In genomic region chr12:108515916-108516315, GRCh38 we compare ENCODE assay signal across 8 cellular contexts. TPM values are rescaled to one million over a fixed set of nuclear protein-coding genes. Genes with fewer than 3 reads are reported as not detected.
DNase-seq lines count a peak whose midpoint lies in the region; ATAC-seq, FAIRE-seq and TF ChIP-seq lines count a peak whose summit lies in the region.

No MANE protein-coding gene starts in this region.

- TF ChIP-seq CTCF in CD14-positive monocyte (IDR thresholded peaks at IDR 0.05), result no peak
- no peak for TF ChIP-seq CTCF in bronchial epithelial cell (IDR thresholded peaks at IDR 0.05; ENCODE audit: insufficient read depth, low read length, severe bottlenecking)

- H3K9me3 Mint-ChIP-seq in CD14-positive monocyte, result peaks cover 0 to 2% (median 0%) of the 10 kb centered on the region in 7 donors
- H3K9me3 Mint-ChIP-seq in naive thymus-derived CD8-positive, alpha-beta T cell, result no peaks in the 10 kb centered on the region

- H3K36me3 ChIP-seq in KOPT-K1 (ENCODE audit: insufficient read depth, low read length), result peaks cover 41% of the 10 kb centered on the region
- H3K36me3 ChIP-seq in bronchial epithelial cell (ENCODE audit: control insufficient read depth, insufficient read depth, low read length), result peaks cover 14% of the 10 kb centered on the region

- peak overlapping the region; percentile 89 to 93 for H3K4me3 Mint-ChIP-seq in CD14-positive monocyte
- peak overlapping the region; percentile 89 to 98 (median 96) for H3K4me3 Mint-ChIP-seq in naive thymus-derived CD8-positive, alpha-beta T cell

- no peak for DNase-seq in CD14-positive monocyte (ENCODE audit: low spot score)
- no peak for DNase-seq in bronchial epithelial cell (ENCODE audit: low read depth)
- DNase-seq in naive thymus-derived CD8-positive, alpha-beta T cell, result no peak
- no peak for DNase-seq in pons (ENCODE audit: low spot score)

- no peak for FAIRE-seq in bronchial epithelial cell (lab: Jason Lieb, UNC)

- H3K4me3 ChIP-seq in bronchial epithelial cell (ENCODE audit: low read depth, low read length), result peak overlapping the region; percentile 76

- no peak for ATAC-seq in naive thymus-derived CD8-positive, alpha-beta T cell
- ATAC-seq in GM21723 (IDR thresholded peaks at IDR 0.05; ENCODE audit: unreplicated experiment) (no peak), GM18861 (IDR thresholded peaks at IDR 0.05; ENCODE audit: unreplicated experiment) (no peak), HG03342 (IDR thresholded peaks at IDR 0.05; ENCODE audit: unreplicated experiment) (no peak)

- POLR2A ChIA-PET in naive thymus-derived CD8-positive, alpha-beta T cell (lab: Charles Lee), result interaction anchor here (1.2 kb wide), 2 partner anchors 10 to 47 kb away, joined by 3 read pairs; partner anchors contain the start of gene ISCU

- peaks cover 4 to 14% (median 11%) of the 10 kb centered on the region in 3 donors for H3K27me3 Mint-ChIP-seq in CD14-positive monocyte (ENCODE audit: low read depth in 3 of 3)
- no peaks in the 10 kb centered on the region for H3K27me3 Mint-ChIP-seq in naive thymus-derived CD8-positive, alpha-beta T cell

- intact Hi-C loops in CD14-positive monocyte (cut with micrococcal nuclease), result loop anchor here (5.0 to 10.0 kb wide), 3 partner anchors 46 to 841 kb away; partner anchors contain the start of genes ALKBH2 (in 2 of the 2), UNG (in 2 of the 2), ISCU (in 1 of the 2) and SART3 (in 1 of the 2)

- H3K9me3 ChIP-seq in KOPT-K1 (ENCODE audit: insufficient read depth, low read length, poor library complexity, severe bottlenecking), result no peaks in the 10 kb centered on the region

- peak overlapping the region in 6 of 7 donors; percentile 88 to 96 (median 94) for H3K27ac Mint-ChIP-seq in CD14-positive monocyte
- peak overlapping the region; percentile 72 to 97 (median 95) for H3K27ac Mint-ChIP-seq in naive thymus-derived CD8-positive, alpha-beta T cell

- peaks cover 24% of the 10 kb centered on the region for H3K4me1 Mint-ChIP-seq in CD14-positive monocyte
- H3K4me1 Mint-ChIP-seq in naive thymus-derived CD8-positive, alpha-beta T cell, result peaks cover 9 to 43% (median 33%) of the 10 kb centered on the region in 4 donors

- peak overlapping the region; percentile 63 for H3K27ac ChIP-seq in KOPT-K1 (ENCODE audit: low read depth, low read length, poor library complexity, severe bottlenecking)

- H3K27me3 ChIP-seq in bronchial epithelial cell (ENCODE audit: control insufficient read depth, insufficient read depth, low read length), result no peaks in the 10 kb centered on the region

- H3K36me3 Mint-ChIP-seq in CD14-positive monocyte, result peaks cover 32 to 40% of the 10 kb centered on the region in 2 donors
- H3K36me3 Mint-ChIP-seq in naive thymus-derived CD8-positive, alpha-beta T cell, result peaks cover 0 to 30% (median 4%) of the 10 kb centered on the region in 3 donors

RNA-seq across cellular contexts. Expression of gene FICD, which starts 0.8 kb away (rescaled TPM):
- polyA plus RNA-seq in CD14-positive monocyte, result 1 to 10 TPM; 1.6 to 1.9 TPM
- total RNA-seq in bronchial epithelial cell, result 11.6 and 15.5 TPM in 2 replicates
- total RNA-seq in naive thymus-derived CD8-positive, alpha-beta T cell, result 1 to 10 TPM; 4.6 to 5.6 TPM
- 1 to 10 TPM; 1.2 to 1.8 (median 1.4) TPM for polyA plus RNA-seq in naive thymus-derived CD8-positive, alpha-beta T cell

RNA-seq across cellular contexts. Expression of gene SART3, which starts 45.1 kb away (rescaled TPM):
- polyA plus RNA-seq in CD14-positive monocyte, result 10 to 100 TPM; 10.3 to 20.6 TPM
- total RNA-seq in bronchial epithelial cell, result 41.6 and 108 TPM in 2 replicates
- 10 to 100 TPM; 93.4 to 95.7 TPM for total RNA-seq in naive thymus-derived CD8-positive, alpha-beta T cell
- 10 to 100 TPM; 33.3 to 36.6 (median 36.1) TPM for polyA plus RNA-seq in naive thymus-derived CD8-positive, alpha-beta T cell

RNA-seq across cellular contexts. Expression of gene ISCU, which starts 46.5 kb away (rescaled TPM):
- 100 to 1,000 TPM; 111 to 114 TPM for polyA plus RNA-seq in CD14-positive monocyte
- total RNA-seq in bronchial epithelial cell, result 141 and 155 TPM in 2 replicates
- 100 to 1,000 TPM; 176 to 184 TPM for total RNA-seq in naive thymus-derived CD8-positive, alpha-beta T cell
- polyA plus RNA-seq in naive thymus-derived CD8-positive, alpha-beta T cell, result 100 to 1,000 TPM; 287 to 373 (median 324) TPM
